17 cellular contexts compared by ENCODE assay signal in the genomic region with DNA sequence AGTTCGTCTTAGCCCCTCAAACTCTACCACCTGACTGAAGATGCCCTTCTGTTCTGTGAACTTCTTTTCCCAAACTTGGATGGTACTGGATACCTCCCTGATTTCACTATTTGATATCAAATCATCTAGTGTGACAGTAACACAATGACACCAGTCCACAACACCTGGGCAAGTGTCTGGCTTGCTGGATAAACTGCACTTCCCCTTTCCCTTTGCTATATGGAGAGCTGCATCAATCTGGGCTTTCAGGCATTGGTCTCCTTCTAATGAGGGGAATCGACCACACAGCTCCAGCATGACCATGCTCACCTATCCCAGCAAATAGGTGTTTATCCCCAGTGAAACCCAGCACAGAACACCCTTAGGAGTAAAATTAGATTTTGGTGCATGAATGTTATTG. TPM values are rescaled to one million over a fixed set of nuclear protein-coding genes. Genes with fewer than 3 reads are reported as not detected.
"Had no signal": no experiment of that assay in that cellular context is flagged by ENCODE, and none has a peak within 500 bp of the region (broad histone marks: within the 10 kb centered on the region; RNA-seq: fewer than 3 reads in every experiment).

No MANE protein-coding gene starts in this region.

- H3K36me3 ChIP-seq: ovary, tibial nerve, uterus had no signal

- H3K9me3 ChIP-seq: ovary, tibial nerve, uterus had no signal

- H3K27me3 ChIP-seq: ovary had no signal

- ATAC-seq: effector memory CD8-positive, alpha-beta T cell; stimulated activated memory B cell treated with anti-CD40 and anti-IgM and Interleukin-4, amounts not matched to agents 10 μg/mL and 1 μg/mL and 100 μg/mL, for 72 hours had no signal

- H3K4me1 ChIP-seq: uterus had no signal

- DNase-seq: activated B cell treated with CpG ODN at 0.5 μM for 24 hours; activated CD4-positive, alpha-beta T cell treated with anti-CD3 and anti-CD28 coated beads, Interleukin-2, amount 10 ng/mL, durations not matched to agents 7 days and 5 days; activated naive CD4-positive, alpha-beta T cell; activated naive CD8-positive, alpha-beta T cell treated with anti-CD3 and anti-CD28 coated beads, Interleukin-2, amount 10 ng/mL, durations not matched to agents 7 days and 5 days; activated T-cell treated with anti-CD3 and anti-CD28 coated beads for 4 hours; effector memory CD8-positive, alpha-beta T cell; naive B cell; ovary; stimulated activated CD4-positive, alpha-beta T cell treated with anti-CD3 and anti-CD28 coated beads, Interleukin-2, amount 100 ng/mL, for 48 hours; T-helper 1 cell; uterus had no signal

- H3K4me3 Mint-ChIP-seq: activated B cell treated with CpG ODN at 0.5 μM for 24 hours; activated CD4-positive, alpha-beta T cell treated with anti-CD3 and anti-CD28 coated beads, Interleukin-2, amount 10 ng/mL, durations not matched to agents 7 days and 5 days; activated naive CD8-positive, alpha-beta T cell treated with anti-CD3 and anti-CD28 coated beads, Interleukin-2, amount 10 ng/mL, durations not matched to agents 7 days and 5 days; central memory CD8-positive, alpha-beta T cell; effector memory CD8-positive, alpha-beta T cell; naive B cell; stimulated activated memory B cell treated with anti-CD40 and anti-IgM and Interleukin-4, amounts not matched to agents 10 μg/mL and 1 μg/mL and 100 μg/mL, for 72 hours had no signal

- H3K9me3 Mint-ChIP-seq: activated B cell treated with CpG ODN at 0.5 μM for 24 hours; activated CD4-positive, alpha-beta T cell treated with anti-CD3 and anti-CD28 coated beads, Interleukin-2, amount 10 ng/mL, durations not matched to agents 7 days and 5 days; activated naive CD8-positive, alpha-beta T cell treated with anti-CD3 and anti-CD28 coated beads, Interleukin-2, amount 10 ng/mL, durations not matched to agents 7 days and 5 days; central memory CD8-positive, alpha-beta T cell; effector memory CD8-positive, alpha-beta T cell; stimulated activated memory B cell treated with anti-CD40 and anti-IgM and Interleukin-4, amounts not matched to agents 10 μg/mL and 1 μg/mL and 100 μg/mL, for 72 hours had no signal

- H3K4me1 Mint-ChIP-seq: activated CD4-positive, alpha-beta T cell treated with anti-CD3 and anti-CD28 coated beads, Interleukin-2, amount 10 ng/mL, durations not matched to agents 7 days and 5 days had no signal

- H3K27ac Mint-ChIP-seq: activated B cell treated with CpG ODN at 0.5 μM for 24 hours; activated CD4-positive, alpha-beta T cell treated with anti-CD3 and anti-CD28 coated beads, Interleukin-2, amount 10 ng/mL, durations not matched to agents 7 days and 5 days; activated naive CD8-positive, alpha-beta T cell treated with anti-CD3 and anti-CD28 coated beads, Interleukin-2, amount 10 ng/mL, durations not matched to agents 7 days and 5 days; effector memory CD8-positive, alpha-beta T cell; naive B cell; stimulated activated memory B cell treated with anti-CD40 and anti-IgM and Interleukin-4, amounts not matched to agents 10 μg/mL and 1 μg/mL and 100 μg/mL, for 72 hours had no signal

- H3K4me3 ChIP-seq: ovary, uterus had no signal

- H3K36me3 Mint-ChIP-seq: activated naive CD8-positive, alpha-beta T cell treated with anti-CD3 and anti-CD28 coated beads, Interleukin-2, amount 10 ng/mL, durations not matched to agents 7 days and 5 days; brain; stimulated activated memory B cell treated with anti-CD40 and anti-IgM and Interleukin-4, amounts not matched to agents 10 μg/mL and 1 μg/mL and 100 μg/mL, for 72 hours had no signal

- H3K27ac ChIP-seq: epithelial cell of prostate, ovary had no signal

RNA-seq across cellular contexts. Expression of a gene that starts 3.1 kb away (rescaled TPM):
- total RNA-seq: activated CD4-positive, alpha-beta T cell treated with anti-CD3 and anti-CD28 coated beads, Interleukin-2, amount 10 ng/mL, durations not matched to agents 7 days and 5 days; lung microvascular endothelial cell had no signal
